Comparison of ENCODE assay signal across 8 cellular contexts in the genomic region with DNA sequence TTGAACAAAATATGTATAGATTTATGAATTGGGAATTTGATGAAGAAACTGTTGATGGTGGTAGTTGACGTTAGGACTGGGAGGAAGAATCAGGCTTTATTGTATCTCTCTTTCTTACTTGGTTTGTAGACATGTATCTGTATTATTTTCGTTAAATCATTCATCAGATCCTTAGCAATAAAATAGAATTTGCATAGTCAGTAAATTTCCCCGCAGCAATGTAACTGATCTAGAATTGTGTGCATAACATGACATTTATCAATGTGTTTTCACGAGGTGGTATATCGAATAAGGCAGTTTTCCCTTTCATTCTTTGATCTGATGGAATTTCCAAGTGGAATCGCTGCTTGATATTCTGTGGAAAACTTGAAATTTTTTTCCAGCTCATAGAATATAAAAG.
"Had no signal": no experiment of that assay in that cellular context is flagged by ENCODE, and none has a peak within 500 bp of the region (broad histone marks: within the 10 kb centered on the region; RNA-seq: fewer than 3 reads in every experiment).

No MANE protein-coding gene starts in this region.

- ATAC-seq: HCT116 had no signal

- H3K9ac ChIP-seq: GM23248, KMS-11 had no signal

- DNase-seq: GM23248, GOT3, H7, KBM-7 had no signal

- H3K4me2 ChIP-seq: KMS-11 had no signal

- H3K4me3 ChIP-seq: GM23248, HAP-1 had no signal

- H3K36me3 ChIP-seq: HAP-1 had no signal

- FAIRE-seq: HTR-8/SVneo had no signal

- H3K27ac ChIP-seq: GM23248, KMS-11 had no signal

- H3K9me3 ChIP-seq: HAP-1 had no signal

- H2AFZ ChIP-seq: GM23248 had no signal
